ENCODE assay signal across 8 cellular contexts in genomic region chr5:157252741-157253465, GRCh38. TPM values are rescaled to one million over a fixed set of nuclear protein-coding genes. Genes with fewer than 3 reads are reported as not detected.
A peak's percentile ranks its signal among the peaks of the same experiment; 100 is the strongest.
DNase-seq lines count a peak whose midpoint lies in the region; ATAC-seq, FAIRE-seq and TF ChIP-seq lines count a peak whose summit lies in the region.

No MANE protein-coding gene starts in this region.

- TF ChIP-seq CTCF in WTC11 (IDR thresholded peaks at IDR 0.05): no peak
- TF ChIP-seq CTCF in fibroblast of pulmonary artery (IDR thresholded peaks at IDR 0.05; ENCODE audit: low read length, missing control alignments): no peak
- TF ChIP-seq CTCF in kidney (IDR thresholded peaks at IDR 0.05; ENCODE audit: borderline replicate concordance, extremely low read depth, insufficient read depth): no peak

- intact Hi-C loops in aorta (cut with DNase I) (loop anchor here (2.0 to 5.0 kb wide), 3 partner anchors 59 to 106 kb away; no protein-coding TSS in a partner anchor), kidney (cut with DNase I) (no loop called here)

- no peaks in the 10 kb centered on the region for H3K27me3 ChIP-seq in aorta (ENCODE audit: control insufficient read depth in 1 of 2, insufficient read depth in 2 of 2, low read length in 1 of 2)

- CTCF ChIA-PET in WTC11 (lab: Charles Lee): interaction anchor here (0.7 to 3.0 kb wide), 7 partner anchors 10 to 219 kb away, joined by 3 to 26 read pairs (median 4); no protein-coding TSS in a partner anchor

- H3K27ac Mint-ChIP-seq in WTC11: no peak overlapping the region

- H3K9me3 ChIP-seq in aorta (ENCODE audit: control insufficient read depth, low read length) (no peaks in the 10 kb centered on the region), kidney (ENCODE audit: control insufficient read depth in 1 of 2, low read length in 2 of 2) (no peaks in the 10 kb centered on the region)

- 62 to 63% methylated on average over 4 of the region's 4 CpGs for WGBS in aorta, 2 donors

- no peak overlapping the region for H3K4me3 Mint-ChIP-seq in WTC11

- H3K36me3 ChIP-seq in aorta (ENCODE audit: control insufficient read depth in 1 of 2, insufficient read depth in 2 of 2, low read length in 1 of 2) (no peaks in the 10 kb centered on the region), kidney (ENCODE audit: control insufficient read depth in 1 of 2, insufficient read depth in 2 of 2, low read length in 2 of 2) (no peaks in the 10 kb centered on the region)

- H3K4me1 ChIP-seq in aorta (ENCODE audit: control insufficient read depth in 1 of 2, insufficient read depth in 2 of 2, low read length in 2 of 2): no peaks in the 10 kb centered on the region
- no peaks in the 10 kb centered on the region for H3K4me1 ChIP-seq in kidney (ENCODE audit: control insufficient read depth in 1 of 2, insufficient read depth in 1 of 2, low read depth in 1 of 2, low read length in 2 of 2)

- peak overlapping the region in 1 of 2 donors; percentile 23 for H3K9ac ChIP-seq in kidney (ENCODE audit: low read length in 2 of 2)

- H3K36me3 Mint-ChIP-seq in WTC11: no peaks in the 10 kb centered on the region

- no peak overlapping the region for H3K27ac ChIP-seq in aorta (ENCODE audit: low read depth in 1 of 2, low read length in 2 of 2)
- H3K27ac ChIP-seq in kidney (ENCODE audit: low read depth in 2 of 2, low read length in 2 of 2): no peak overlapping the region

- no peak for FAIRE-seq in kidney (lab: Jason Lieb, UNC)

- DNase-seq in A172 (ENCODE audit: low spot score) (peak; percentile 40), WTC11 (ENCODE audit: low spot score) (no peak), fibroblast of pulmonary artery (ENCODE audit: low read depth) (peak; percentile 7), aorta (peak in 1 of 2 donors; percentile 58), kidney (no peak), NCI-H1694 treated with DMSO at 0.1 percent for 48 hours (lab: John Stamatoyannopoulos, UW) (no peak)

- H3K9me3 Mint-ChIP-seq in WTC11: 0 out of 2 replicates have a peak, but pooled peaks cover 3% of the 10 kb centered on the region

- H3K4me3 ChIP-seq in fibroblast of pulmonary artery (replicated peaks; ENCODE audit: low read depth, low read length) (no peak overlapping the region), aorta (ENCODE audit: low read length in 2 of 2) (no peak overlapping the region), kidney (ENCODE audit: low read length in 2 of 2) (no peak overlapping the region)

- H3K4me1 Mint-ChIP-seq in WTC11: peaks cover 5% of the 10 kb centered on the region; the same call in 1 of the 2 replicates

- no peaks in the 10 kb centered on the region for H3K27me3 Mint-ChIP-seq in WTC11 (ENCODE audit: low read depth)

- POLR2A ChIA-PET in WTC11 (lab: Charles Lee): no interaction called here

- ATAC-seq in GM19025 (IDR thresholded peaks at IDR 0.05; ENCODE audit: low read depth, unreplicated experiment) (peak; percentile 89), HG03103 (IDR thresholded peaks at IDR 0.05; ENCODE audit: low read depth, unreplicated experiment) (peak; percentile 93), WTC11 (peak; percentile 24), aorta (ENCODE audit: low FRiP score) (peak; percentile 20)

TF ChIP-seq in WTC11, 78 proteins besides CTCF, POLR2A, EP300 and RAD21:
- TF ChIP-seq, protein P1, sequence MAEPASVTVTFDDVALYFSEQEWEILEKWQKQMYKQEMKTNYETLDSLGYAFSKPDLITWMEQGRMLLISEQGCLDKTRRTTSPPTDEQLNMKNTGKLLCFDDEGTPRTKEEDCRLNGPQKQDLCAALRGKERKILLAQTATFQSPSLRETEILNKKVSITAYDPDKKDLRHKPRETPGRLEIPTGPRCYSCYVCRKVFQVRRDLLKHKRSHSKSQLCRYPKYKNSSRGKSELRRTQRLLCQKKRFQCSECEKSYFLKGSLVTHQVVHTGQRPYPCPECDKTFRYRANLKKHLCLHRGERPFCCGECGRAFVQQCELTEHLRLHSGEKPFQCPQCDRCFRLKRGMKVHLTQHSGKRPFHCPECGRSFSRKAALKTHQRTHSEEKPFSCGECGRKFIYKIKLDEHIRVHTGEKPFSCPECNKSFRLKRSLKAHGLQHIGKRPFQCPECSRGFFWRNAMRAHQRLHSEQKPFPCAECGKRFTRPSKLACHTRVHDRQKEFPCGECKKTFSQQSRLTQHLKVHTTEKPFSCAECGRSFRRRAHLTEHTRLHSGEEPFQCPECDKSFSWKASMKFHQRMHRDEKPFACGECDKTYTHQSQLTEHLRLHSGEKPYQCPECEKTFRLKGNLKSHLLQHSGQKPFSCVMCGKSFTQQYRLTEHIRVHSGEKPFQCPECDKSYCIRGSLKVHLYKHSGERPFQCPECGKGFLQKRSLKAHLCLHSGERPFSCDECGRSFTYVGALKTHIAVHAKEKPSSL (CRISPR knock-in tag; conservative IDR thresholded peaks at IDR 0.05): no peak
- no peak for TF ChIP-seq E2F5 (CRISPR knock-in tag; IDR thresholded peaks at IDR 0.05)
- no peak for TF ChIP-seq ELF4 (CRISPR knock-in tag; IDR thresholded peaks at IDR 0.05; ENCODE audit: low read depth)
- no peak for TF ChIP-seq HMGA2 (CRISPR knock-in tag; IDR thresholded peaks at IDR 0.05)
- no peak for TF ChIP-seq GTF2I (CRISPR knock-in tag; conservative IDR thresholded peaks at IDR 0.05)
- TF ChIP-seq TEAD1 (CRISPR knock-in tag; IDR thresholded peaks at IDR 0.05): no peak
- TF ChIP-seq RELA (CRISPR knock-in tag; IDR thresholded peaks at IDR 0.05; ENCODE audit: borderline replicate concordance): no peak

RNA-seq across cellular contexts. Expression of gene CYFIP2, which starts 13.0 kb away (rescaled TPM):
- 24.7 and 47.7 TPM in 2 replicates for total RNA-seq in A172 (2014; rRNA removed; shearing (Covaris generic))
- total RNA-seq in WTC11 (2021) (95.3 to 102 TPM (median 101 TPM) in 3 replicates), aorta (100 to 1,000 TPM in 1 of 2 donors, 10 to 100 TPM in 1; 42.0 to 144 TPM), kidney (128 TPM)
- polyA plus RNA-seq in aorta (100 to 1,000 TPM in 1 of 2 donors, 10 to 100 TPM in 1; 84.9 to 141 TPM), kidney (ENCODE audit: insufficient read depth, low read depth, low replicate concordance) (217 TPM)

Comparison
In these comparisons a context has a peak if more than half of its experiments do, and no peak if none do; other contexts are left out.
1. DNase-seq: peak in A172 (single experiment) and fibroblast of pulmonary artery (single experiment); none in WTC11 (single experiment), kidney (single experiment) and NCI-H1694 treated with DMSO at 0.1 percent for 48 hours (single experiment).
2. ATAC-seq: peak in every context shown above with its lines; median percentile 93 in HG03103; 89 in GM19025; 24 in WTC11; 20 in aorta.